In the genomic region with DNA sequence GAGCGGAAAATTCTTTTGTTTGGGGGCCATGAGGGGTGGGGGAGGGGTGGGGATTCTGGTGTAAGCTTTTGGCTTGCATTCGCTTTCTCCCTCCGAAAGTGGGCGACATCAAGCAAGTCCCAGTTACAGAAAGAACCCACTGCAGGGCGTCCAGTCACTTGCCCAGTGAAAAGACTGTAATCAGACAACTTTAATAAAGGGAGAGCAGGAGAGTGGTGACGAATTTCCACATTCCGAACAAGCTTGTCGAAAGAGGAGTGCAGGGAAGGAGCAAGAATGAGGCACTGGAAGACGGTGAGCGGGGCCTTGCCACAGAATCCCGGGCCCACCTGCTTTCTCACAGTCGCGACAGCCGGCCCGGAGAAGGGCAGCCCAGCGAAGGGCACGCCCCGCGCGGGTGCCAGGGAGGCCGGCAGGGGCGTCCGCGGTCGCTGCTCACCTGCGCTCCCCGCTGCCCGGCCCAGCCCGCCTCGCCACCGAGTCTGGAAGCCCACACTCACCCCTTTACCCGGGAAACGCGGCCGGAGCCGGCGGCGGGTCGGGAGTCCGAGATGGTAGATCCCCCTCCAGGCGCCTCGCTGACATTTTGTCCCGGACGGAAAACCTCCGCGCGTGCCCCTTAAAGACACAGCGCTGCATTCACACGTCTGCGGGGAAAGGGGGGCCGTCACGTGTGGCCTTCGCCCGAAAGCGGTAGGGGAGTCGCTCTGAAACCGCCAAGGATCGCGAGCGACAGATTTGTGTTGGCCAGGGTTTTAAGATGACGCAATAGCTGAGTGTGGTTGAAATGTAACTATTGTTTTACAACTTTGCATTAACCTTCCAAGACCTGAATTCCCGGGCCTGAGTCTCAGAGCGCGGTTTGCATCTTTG, we compare ENCODE assay signal across 8 cellular contexts. TPM values are rescaled to one million over a fixed set of nuclear protein-coding genes. Genes with fewer than 3 reads are reported as not detected.
DNase-seq lines count a peak whose midpoint lies in the region; ATAC-seq and TF ChIP-seq lines count a peak whose summit lies in the region.

A gene with protein sequence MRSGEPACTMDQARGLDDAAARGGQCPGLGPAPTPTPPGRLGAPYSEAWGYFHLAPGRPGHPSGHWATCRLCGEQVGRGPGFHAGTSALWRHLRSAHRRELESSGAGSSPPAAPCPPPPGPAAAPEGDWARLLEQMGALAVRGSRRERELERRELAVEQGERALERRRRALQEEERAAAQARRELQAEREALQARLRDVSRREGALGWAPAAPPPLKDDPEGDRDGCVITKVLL (minus strand): TSS at position 675 of the 873 bp plus-strand sequence. CDS start 9,407 bp downstream, outside the sequence.

- ATAC-seq in GM18520 (IDR thresholded peaks at IDR 0.05; ENCODE audit: unreplicated experiment) (peak; percentile 35), HG03135 (IDR thresholded peaks at IDR 0.05; ENCODE audit: unreplicated experiment) (peak; percentile 62), left colon (peak; percentile 85)

- peaks cover 15% of the 10 kb centered on the region for H3K4me1 ChIP-seq in A673 (ENCODE audit: insufficient read depth, low read length, poor library complexity, severe bottlenecking)

- CTCF ChIA-PET in A673 (lab: Charles Lee) = interaction anchor here (0.7 to 1.2 kb wide), 2 partner anchors 10 to 18 kb away, joined by 3 to 5 read pairs; no protein-coding TSS in a partner anchor

- TF ChIP-seq CTCF in A673 (conservative IDR thresholded peaks at IDR 0.05; ENCODE audit: low read depth, low read length) (peak; percentile 51), coronary artery (IDR thresholded peaks at IDR 0.05) (no peak)

- no peaks in the 10 kb centered on the region for H3K36me3 ChIP-seq in A673 (ENCODE audit: insufficient read depth, low read length, poor library complexity, severe bottlenecking)

- H3K4me3 ChIP-seq in A673 (ENCODE audit: low read depth, low read length, poor library complexity, severe bottlenecking) (peak within 1 kb of the TSS; percentile 64), coronary artery (peak within 1 kb of the TSS; percentile 96)

- TSS peak; percentile 71 for BruUV-seq in A673 (replicated peaks; lab: Mats Ljungman, UMichigan)

- peak; percentile 94 for DNase-seq in A673 (ENCODE audit: low spot score)
- DNase-seq in NCI-H460 (ENCODE audit: extremely low read depth, low read depth) = peak; percentile 79
- peak; percentile 63 for DNase-seq in activated CD4-positive, alpha-beta T cell treated with anti-CD3 and anti-CD28 coated beads for 48 hours
- DNase-seq in coronary artery (ENCODE audit: low spot score) = peak; percentile 83
- DNase-seq in left colon = peak; percentile 81 to 85
- DNase-seq in stimulated activated CD4-positive, alpha-beta T cell treated with anti-CD3 and anti-CD28 coated beads, Interleukin-2, amount 100 ng/mL, for 4 hours (ENCODE audit: low read depth) = peak; percentile 16

- H3K27me3 ChIP-seq in A673 (replicated peaks; ENCODE audit: insufficient read depth, low read depth, low read length, poor library complexity) = no peaks in the 10 kb centered on the region

- peak within 1 kb of the TSS; percentile 92 for H3K27ac ChIP-seq in A673 (ENCODE audit: low read depth, low read length, poor library complexity, severe bottlenecking)
- H3K27ac ChIP-seq in coronary artery = peak within 1 kb of the TSS; percentile 90 to 96

- H3K9me3 ChIP-seq in A673 (ENCODE audit: low read depth, low read length, poor library complexity, severe bottlenecking) = no peaks in the 10 kb centered on the region

- intact Hi-C loops in A673 (cut with micrococcal nuclease; ENCODE audit: unreplicated experiment) = no loop called here
- intact Hi-C loops in left colon (cut with DNase I, micrococcal nuclease) = loop anchor here in 1 of 2 donors (10.0 kb wide), 1 partner anchor 408 kb away; a partner anchor contains a TSS

- POLR2A ChIA-PET in A673 (lab: Charles Lee; ENCODE audit: low non-redundant PET) = interaction anchor here (0.6 kb wide), 1 partner anchor 88 kb away, joined by 3 read pairs; no protein-coding TSS in a partner anchor

RNA-seq across cellular contexts. Expression of the gene that starts here (rescaled TPM):
- 9.9 and 10.4 TPM in 2 replicates for total RNA-seq in A673 (2021)
- 2.9 and 3.3 TPM in 2 replicates for total RNA-seq in NCI-H460 (2014; rRNA removed; shearing (Covaris generic))
- polyA plus RNA-seq in NCI-H460 (2014; cell fraction: nucleus; rRNA removed) = 0.89 and 12.4 TPM in 2 replicates
- 1 to 10 TPM; 8.1 to 9.5 TPM for total RNA-seq in left colon

Comparison
In these comparisons a context has a peak if more than half of its experiments do, and no peak if none do; other contexts are left out.
1. Peak in every context shown above with its lines: DNase-seq, ATAC-seq, H3K4me3 ChIP-seq and H3K27ac ChIP-seq.
2. DNase-seq: peak in every context shown above with its lines; median percentile 94 in A673; 83 in coronary artery; 83 in left colon; 79 in NCI-H460; 63 in activated CD4-positive, alpha-beta T cell treated with anti-CD3 and anti-CD28 coated beads for 48 hours; 16 in stimulated activated CD4-positive, alpha-beta T cell treated with anti-CD3 and anti-CD28 coated beads, Interleukin-2, amount 100 ng/mL, for 4 hours.
3. ATAC-seq: peak in every context shown above with its lines; median percentile 85 in left colon; 62 in HG03135; 35 in GM18520.